ENCODE assay signal across 1 cellular context in the genomic region with DNA sequence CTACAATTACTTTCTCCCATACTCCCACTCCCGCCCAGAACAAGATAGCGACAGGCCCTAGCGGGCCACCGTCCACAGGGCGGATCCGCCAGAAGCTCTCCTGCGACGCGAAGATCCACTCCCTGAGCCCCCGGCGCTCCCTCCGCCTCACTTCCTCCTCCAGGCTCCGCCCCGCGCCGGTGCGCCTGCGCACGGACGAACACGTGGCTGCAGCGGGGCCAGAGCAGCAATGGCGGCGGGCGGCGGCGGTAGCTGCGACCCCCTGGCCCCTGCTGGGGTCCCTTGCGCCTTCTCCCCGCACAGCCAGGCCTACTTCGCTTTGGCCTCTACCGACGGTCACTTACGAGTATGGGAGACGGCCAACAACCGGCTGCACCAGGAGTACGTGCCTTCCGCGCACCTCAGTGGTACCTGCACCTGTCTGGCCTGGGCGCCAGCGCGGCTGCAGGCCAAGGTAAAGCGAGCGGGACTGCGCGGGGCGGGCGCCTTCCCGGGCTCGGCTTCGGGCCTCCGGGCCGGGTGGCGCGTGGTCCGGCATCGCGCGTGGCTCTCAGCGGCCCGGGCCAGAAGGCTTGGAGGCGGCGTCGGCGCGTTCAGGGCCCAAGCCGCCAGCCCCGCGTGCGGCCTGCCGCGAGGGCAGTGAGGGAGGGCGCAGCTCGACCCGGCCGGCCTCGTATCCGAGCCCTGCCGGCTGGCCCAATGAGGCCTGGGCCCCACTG.
A peak's percentile ranks its signal among the peaks of the same experiment; 100 is the strongest.
TF ChIP-seq lines count a peak whose summit lies in the region.

A gene with protein sequence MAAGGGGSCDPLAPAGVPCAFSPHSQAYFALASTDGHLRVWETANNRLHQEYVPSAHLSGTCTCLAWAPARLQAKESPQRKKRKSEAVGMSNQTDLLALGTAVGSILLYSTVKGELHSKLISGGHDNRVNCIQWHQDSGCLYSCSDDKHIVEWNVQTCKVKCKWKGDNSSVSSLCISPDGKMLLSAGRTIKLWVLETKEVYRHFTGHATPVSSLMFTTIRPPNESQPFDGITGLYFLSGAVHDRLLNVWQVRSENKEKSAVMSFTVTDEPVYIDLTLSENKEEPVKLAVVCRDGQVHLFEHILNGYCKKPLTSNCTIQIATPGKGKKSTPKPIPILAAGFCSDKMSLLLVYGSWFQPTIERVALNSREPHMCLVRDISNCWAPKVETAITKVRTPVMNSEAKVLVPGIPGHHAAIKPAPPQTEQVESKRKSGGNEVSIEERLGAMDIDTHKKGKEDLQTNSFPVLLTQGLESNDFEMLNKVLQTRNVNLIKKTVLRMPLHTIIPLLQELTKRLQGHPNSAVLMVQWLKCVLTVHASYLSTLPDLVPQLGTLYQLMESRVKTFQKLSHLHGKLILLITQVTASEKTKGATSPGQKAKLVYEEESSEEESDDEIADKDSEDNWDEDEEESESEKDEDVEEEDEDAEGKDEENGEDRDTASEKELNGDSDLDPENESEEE (plus strand): TSS at position 198 of the 719 bp plus-strand sequence. CDS start 32 bp downstream, at position 230.

TF ChIP-seq in HepG2, 621 proteins besides CTCF, POLR2A, EP300 and RAD21 (continued from another document and continues in another):
- TF ChIP-seq, protein P1, sequence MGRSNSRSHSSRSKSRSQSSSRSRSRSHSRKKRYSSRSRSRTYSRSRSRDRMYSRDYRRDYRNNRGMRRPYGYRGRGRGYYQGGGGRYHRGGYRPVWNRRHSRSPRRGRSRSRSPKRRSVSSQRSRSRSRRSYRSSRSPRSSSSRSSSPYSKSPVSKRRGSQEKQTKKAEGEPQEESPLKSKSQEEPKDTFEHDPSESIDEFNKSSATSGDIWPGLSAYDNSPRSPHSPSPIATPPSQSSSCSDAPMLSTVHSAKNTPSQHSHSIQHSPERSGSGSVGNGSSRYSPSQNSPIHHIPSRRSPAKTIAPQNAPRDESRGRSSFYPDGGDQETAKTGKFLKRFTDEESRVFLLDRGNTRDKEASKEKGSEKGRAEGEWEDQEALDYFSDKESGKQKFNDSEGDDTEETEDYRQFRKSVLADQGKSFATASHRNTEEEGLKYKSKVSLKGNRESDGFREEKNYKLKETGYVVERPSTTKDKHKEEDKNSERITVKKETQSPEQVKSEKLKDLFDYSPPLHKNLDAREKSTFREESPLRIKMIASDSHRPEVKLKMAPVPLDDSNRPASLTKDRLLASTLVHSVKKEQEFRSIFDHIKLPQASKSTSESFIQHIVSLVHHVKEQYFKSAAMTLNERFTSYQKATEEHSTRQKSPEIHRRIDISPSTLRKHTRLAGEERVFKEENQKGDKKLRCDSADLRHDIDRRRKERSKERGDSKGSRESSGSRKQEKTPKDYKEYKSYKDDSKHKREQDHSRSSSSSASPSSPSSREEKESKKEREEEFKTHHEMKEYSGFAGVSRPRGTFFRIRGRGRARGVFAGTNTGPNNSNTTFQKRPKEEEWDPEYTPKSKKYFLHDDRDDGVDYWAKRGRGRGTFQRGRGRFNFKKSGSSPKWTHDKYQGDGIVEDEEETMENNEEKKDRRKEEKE (IDR thresholded peaks at IDR 0.05), result no peak
- TF ChIP-seq CBX1 (IDR thresholded peaks at IDR 0.05; ENCODE audit: low read depth) (no peak), RXRB (CRISPR knock-in tag; IDR thresholded peaks at IDR 0.05; ENCODE audit: borderline replicate concordance) (peak; percentile 57), XRCC5 (optimal IDR thresholded peaks at IDR 0.05; ENCODE audit: low read length) (no peak), ARID2 (CRISPR knock-in tag; IDR thresholded peaks at IDR 0.05; ENCODE audit: borderline replicate concordance) (peak; percentile 73; the same call in 1 of the 2 replicates), ZNF383 (CRISPR knock-in tag; IDR thresholded peaks at IDR 0.05; ENCODE audit: borderline replicate concordance) (no peak), GLI4 (CRISPR knock-in tag; IDR thresholded peaks at IDR 0.05; ENCODE audit: borderline replicate concordance) (no peak), ARHGAP35 (CRISPR knock-in tag; IDR thresholded peaks at IDR 0.05; ENCODE audit: borderline replicate concordance) (peak; percentile 91), U2AF1 (optimal IDR thresholded peaks at IDR 0.05; ENCODE audit: low read depth, low read length) (no peak), DNMT1 (CRISPR knock-in tag; IDR thresholded peaks at IDR 0.05) (no peak; the same call in 1 of the 2 replicates), NR2F1 (CRISPR knock-in tag; IDR thresholded peaks at IDR 0.05) (0 out of 4 replicates have a peak, but pooled peaks of 1 of the 2 experiments have one; percentile 12), ZNF768 (CRISPR knock-in tag; IDR thresholded peaks at IDR 0.05) (peak; percentile 74; the same call in 1 of the 2 replicates), GATAD2A (CRISPR knock-in tag; IDR thresholded peaks at IDR 0.05) (peak; percentile 60), ZNF543 (CRISPR knock-in tag; IDR thresholded peaks at IDR 0.05) (peak; percentile 95), ZNF782 (CRISPR knock-in tag; IDR thresholded peaks at IDR 0.05; ENCODE audit: borderline replicate concordance) (no peak; the same call in none of the 2 replicates), HNRNPL (IDR thresholded peaks at IDR 0.05; ENCODE audit: low read depth, low read length) (no peak), ZNF484 (CRISPR knock-in tag; IDR thresholded peaks at IDR 0.05; ENCODE audit: borderline replicate concordance, low read depth) (no peak), SIN3A (IDR thresholded peaks at IDR 0.05; ENCODE audit: borderline replicate concordance, low read depth, low read length) (peak; percentile 90; the same call in 1 of the 2 replicates), ZNF160 (CRISPR knock-in tag; IDR thresholded peaks at IDR 0.05) (0 out of 2 replicates have a peak, but pooled peaks have one; percentile 14), ZNF724P (CRISPR knock-in tag; IDR thresholded peaks at IDR 0.05; ENCODE audit: borderline replicate concordance) (peak; percentile 68; the same call in 1 of the 2 replicates), ZFP37 (CRISPR knock-in tag; IDR thresholded peaks at IDR 0.05; ENCODE audit: borderline replicate concordance) (no peak), ZNF225 (CRISPR knock-in tag; IDR thresholded peaks at IDR 0.05) (peak; percentile 90; the same call in 1 of the 2 replicates), RARA (CRISPR knock-in tag; IDR thresholded peaks at IDR 0.05) (peak; percentile 48), ZNF570 (CRISPR knock-in tag; IDR thresholded peaks at IDR 0.05; ENCODE audit: borderline replicate concordance) (peak; percentile 76; the same call in 1 of the 2 replicates), ZNF382 (CRISPR knock-in tag; IDR thresholded peaks at IDR 0.05; ENCODE audit: borderline replicate concordance) (no peak), ZNF616 (CRISPR knock-in tag; IDR thresholded peaks at IDR 0.05; ENCODE audit: low read depth) (0 out of 2 replicates have a peak, but pooled peaks have one; percentile 54), EZH2 (conservative IDR thresholded peaks at IDR 0.05; ENCODE audit: low read depth, low read length) (no peak), TCF7L2 (IDR thresholded peaks at IDR 0.05; ENCODE audit: low read depth, low read length) (no peak), TBL1XR1 (IDR thresholded peaks at IDR 0.05; ENCODE audit: borderline replicate concordance, low read length, partially characterized antibody) (peak; percentile 61), ZNF7 (CRISPR knock-in tag; IDR thresholded peaks at IDR 0.05) (no peak)
- TF ChIP-seq, protein P2, sequence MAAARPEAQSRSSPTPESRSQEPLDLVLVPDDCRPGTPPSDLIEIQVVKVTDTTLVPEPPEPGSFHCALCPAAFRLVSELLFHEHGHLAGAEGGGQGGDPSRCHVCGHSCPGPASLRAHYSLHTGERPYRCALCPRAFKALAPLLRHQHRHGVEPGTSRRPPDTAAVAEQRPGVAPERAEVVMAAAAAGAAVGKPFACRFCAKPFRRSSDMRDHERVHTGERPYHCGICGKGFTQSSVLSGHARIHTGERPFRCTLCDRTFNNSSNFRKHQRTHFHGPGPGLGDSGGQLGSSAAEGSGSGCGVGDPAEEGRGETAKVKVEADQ (CRISPR knock-in tag; IDR thresholded peaks at IDR 0.05; ENCODE audit: borderline replicate concordance), result peak; percentile 61; the same call in 1 of the 2 replicates
- TF ChIP-seq, protein P3, sequence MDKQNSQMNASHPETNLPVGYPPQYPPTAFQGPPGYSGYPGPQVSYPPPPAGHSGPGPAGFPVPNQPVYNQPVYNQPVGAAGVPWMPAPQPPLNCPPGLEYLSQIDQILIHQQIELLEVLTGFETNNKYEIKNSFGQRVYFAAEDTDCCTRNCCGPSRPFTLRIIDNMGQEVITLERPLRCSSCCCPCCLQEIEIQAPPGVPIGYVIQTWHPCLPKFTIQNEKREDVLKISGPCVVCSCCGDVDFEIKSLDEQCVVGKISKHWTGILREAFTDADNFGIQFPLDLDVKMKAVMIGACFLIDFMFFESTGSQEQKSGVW (CRISPR knock-in tag; IDR thresholded peaks at IDR 0.05; ENCODE audit: borderline replicate concordance), result no peak
- TF ChIP-seq, protein P4, sequence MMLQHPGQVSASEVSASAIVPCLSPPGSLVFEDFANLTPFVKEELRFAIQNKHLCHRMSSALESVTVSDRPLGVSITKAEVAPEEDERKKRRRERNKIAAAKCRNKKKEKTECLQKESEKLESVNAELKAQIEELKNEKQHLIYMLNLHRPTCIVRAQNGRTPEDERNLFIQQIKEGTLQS (CRISPR knock-in tag; IDR thresholded peaks at IDR 0.05), result peak; percentile 75; the same call in 1 of the 2 replicates
- TF ChIP-seq, protein P5, sequence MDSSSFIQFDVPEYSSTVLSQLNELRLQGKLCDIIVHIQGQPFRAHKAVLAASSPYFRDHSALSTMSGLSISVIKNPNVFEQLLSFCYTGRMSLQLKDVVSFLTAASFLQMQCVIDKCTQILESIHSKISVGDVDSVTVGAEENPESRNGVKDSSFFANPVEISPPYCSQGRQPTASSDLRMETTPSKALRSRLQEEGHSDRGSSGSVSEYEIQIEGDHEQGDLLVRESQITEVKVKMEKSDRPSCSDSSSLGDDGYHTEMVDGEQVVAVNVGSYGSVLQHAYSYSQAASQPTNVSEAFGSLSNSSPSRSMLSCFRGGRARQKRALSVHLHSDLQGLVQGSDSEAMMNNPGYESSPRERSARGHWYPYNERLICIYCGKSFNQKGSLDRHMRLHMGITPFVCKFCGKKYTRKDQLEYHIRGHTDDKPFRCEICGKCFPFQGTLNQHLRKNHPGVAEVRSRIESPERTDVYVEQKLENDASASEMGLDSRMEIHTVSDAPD (CRISPR knock-in tag; IDR thresholded peaks at IDR 0.05), result 0 out of 2 replicates have a peak, but pooled peaks have one; percentile 75
- TF ChIP-seq, protein P6, sequence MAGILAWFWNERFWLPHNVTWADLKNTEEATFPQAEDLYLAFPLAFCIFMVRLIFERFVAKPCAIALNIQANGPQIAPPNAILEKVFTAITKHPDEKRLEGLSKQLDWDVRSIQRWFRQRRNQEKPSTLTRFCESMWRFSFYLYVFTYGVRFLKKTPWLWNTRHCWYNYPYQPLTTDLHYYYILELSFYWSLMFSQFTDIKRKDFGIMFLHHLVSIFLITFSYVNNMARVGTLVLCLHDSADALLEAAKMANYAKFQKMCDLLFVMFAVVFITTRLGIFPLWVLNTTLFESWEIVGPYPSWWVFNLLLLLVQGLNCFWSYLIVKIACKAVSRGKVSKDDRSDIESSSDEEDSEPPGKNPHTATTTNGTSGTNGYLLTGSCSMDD (CRISPR knock-in tag; IDR thresholded peaks at IDR 0.05), result no peak
- TF ChIP-seq, protein P7, sequence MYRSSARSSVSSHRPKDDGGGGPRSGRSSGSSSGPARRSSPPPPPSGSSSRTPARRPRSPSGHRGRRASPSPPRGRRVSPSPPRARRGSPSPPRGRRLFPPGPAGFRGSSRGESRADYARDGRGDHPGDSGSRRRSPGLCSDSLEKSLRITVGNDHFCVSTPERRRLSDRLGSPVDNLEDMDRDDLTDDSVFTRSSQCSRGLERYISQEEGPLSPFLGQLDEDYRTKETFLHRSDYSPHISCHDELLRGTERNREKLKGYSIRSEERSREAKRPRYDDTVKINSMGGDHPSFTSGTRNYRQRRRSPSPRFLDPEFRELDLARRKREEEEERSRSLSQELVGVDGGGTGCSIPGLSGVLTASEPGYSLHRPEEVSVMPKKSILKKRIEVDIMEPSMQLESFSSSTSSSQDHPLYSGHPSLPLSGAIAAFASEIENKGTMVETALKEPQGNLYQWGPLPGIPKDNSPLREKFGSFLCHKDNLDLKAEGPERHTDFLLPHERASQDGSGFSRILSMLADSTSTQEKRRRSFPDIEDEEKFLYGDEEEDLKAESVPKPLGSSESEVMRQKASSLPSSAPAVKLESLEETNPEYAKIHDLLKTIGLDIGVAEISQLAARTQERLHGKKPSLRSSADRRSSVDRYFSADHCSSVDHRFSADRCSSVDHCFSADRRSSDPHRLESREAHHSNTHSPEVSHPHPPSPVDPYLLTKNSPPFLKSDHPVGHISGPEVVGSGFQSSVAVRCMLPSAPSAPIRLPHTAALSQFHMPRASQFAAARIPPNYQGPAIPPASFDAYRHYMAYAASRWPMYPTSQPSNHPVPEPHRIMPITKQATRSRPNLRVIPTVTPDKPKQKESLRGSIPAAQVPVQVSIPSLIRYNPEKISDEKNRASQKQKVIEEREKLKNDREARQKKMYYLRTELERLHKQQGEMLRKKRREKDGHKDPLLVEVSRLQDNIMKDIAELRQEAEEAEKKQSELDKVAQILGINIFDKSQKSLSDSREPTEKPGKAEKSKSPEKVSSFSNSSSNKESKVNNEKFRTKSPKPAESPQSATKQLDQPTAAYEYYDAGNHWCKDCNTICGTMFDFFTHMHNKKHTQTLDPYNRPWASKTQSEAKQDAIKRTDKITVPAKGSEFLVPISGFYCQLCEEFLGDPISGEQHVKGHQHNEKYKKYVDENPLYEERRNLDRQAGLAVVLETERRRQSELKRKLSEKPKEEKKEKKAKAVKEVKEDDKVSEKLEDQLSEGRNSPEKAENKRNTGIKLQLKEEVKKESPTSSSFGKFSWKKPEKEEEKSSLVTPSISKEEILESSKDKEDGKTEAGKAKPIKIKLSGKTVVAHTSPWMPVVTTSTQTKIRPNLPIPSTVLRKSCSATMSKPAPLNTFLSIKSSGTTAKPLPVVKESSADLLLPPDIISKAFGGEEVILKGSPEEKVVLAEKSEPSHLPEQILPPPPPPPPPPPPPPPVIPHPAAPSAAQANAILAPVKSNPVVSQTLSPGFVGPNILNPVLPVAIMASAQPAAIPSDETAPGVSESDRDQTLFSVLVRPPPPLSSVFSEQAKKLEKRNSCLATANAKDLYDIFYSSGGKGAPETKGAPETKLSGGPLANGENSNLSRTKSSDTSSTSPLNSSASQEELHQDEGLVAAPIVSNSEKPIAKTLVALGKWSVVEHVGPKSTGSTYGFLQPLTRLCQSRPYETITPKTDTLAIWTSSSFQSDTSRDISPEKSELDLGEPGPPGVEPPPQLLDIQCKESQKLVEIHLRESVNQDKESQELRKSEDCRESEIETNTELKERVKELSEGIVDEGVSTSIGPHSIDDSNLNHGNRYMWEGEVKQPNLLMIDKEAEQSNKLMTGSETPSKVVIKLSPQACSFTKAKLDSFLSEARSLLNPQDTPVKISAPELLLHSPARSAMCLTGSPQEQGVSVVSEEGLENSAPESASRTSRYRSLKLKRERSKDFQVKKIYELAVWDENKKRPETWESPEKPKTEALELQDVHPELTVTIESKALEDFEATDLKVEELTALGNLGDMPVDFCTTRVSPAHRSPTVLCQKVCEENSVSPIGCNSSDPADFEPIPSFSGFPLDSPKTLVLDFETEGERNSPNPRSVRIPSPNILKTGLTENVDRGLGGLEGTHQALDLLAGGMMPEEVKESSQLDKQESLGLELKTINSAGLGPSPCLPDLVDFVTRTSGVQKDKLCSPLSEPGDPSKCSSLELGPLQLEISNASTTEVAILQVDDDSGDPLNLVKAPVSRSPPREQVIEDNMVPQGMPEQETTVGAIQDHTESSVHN (CRISPR knock-in tag; IDR thresholded peaks at IDR 0.05), result no peak
- TF ChIP-seq, protein P8, sequence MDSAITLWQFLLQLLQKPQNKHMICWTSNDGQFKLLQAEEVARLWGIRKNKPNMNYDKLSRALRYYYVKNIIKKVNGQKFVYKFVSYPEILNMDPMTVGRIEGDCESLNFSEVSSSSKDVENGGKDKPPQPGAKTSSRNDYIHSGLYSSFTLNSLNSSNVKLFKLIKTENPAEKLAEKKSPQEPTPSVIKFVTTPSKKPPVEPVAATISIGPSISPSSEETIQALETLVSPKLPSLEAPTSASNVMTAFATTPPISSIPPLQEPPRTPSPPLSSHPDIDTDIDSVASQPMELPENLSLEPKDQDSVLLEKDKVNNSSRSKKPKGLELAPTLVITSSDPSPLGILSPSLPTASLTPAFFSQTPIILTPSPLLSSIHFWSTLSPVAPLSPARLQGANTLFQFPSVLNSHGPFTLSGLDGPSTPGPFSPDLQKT (CRISPR knock-in tag; IDR thresholded peaks at IDR 0.05; ENCODE audit: borderline replicate concordance), result no peak
